2 cellular contexts compared by ENCODE assay signal in genomic region chr10:46523119-46523880, GRCh38.
TF ChIP-seq lines count a peak whose summit lies in the region.

No MANE protein-coding gene starts in this region.

TF ChIP-seq in HCT116, 20 proteins besides CTCF, POLR2A, EP300 and RAD21 (continued from another document):
- TF ChIP-seq ZBTB33 (IDR thresholded peaks at IDR 0.05; ENCODE audit: extremely low read depth, insufficient replicate concordance, low read length), result no peak
- TF ChIP-seq ZFX (IDR thresholded peaks at IDR 0.05), result peak; percentile 89
- TF ChIP-seq JUND (IDR thresholded peaks at IDR 0.05), result no peak
- no peak for TF ChIP-seq MAX (IDR thresholded peaks at IDR 0.05)
- no peak for TF ChIP-seq TCF7L2 (IDR thresholded peaks at IDR 0.05; ENCODE audit: borderline replicate concordance, extremely low read depth, insufficient read depth, insufficient read length)
- TF ChIP-seq CBX3 (IDR thresholded peaks at IDR 0.05; ENCODE audit: low read depth), result no peak
- peak; percentile 35; the same call in 1 of the 2 replicates for TF ChIP-seq POLR2AphosphoS5 (IDR thresholded peaks at IDR 0.05; ENCODE audit: low read depth, low read length)
- TF ChIP-seq ELF1 (IDR thresholded peaks at IDR 0.05; ENCODE audit: borderline replicate concordance, low read depth), result no peak

TF ChIP-seq in SK-N-SH treated with all-trans-retinoic acid at 6 μM for 48 hours, 23 proteins besides CTCF, POLR2A, EP300 and RAD21 (continued from another document):
- TF ChIP-seq TSHZ2 (CRISPR knock-in tag; IDR thresholded peaks at IDR 0.05) (no peak), ZNF70 (CRISPR knock-in tag; IDR thresholded peaks at IDR 0.05) (no peak), ISL1 (CRISPR knock-in tag; IDR thresholded peaks at IDR 0.05) (no peak), OSR1 (CRISPR knock-in tag; IDR thresholded peaks at IDR 0.05) (no peak), RARB (CRISPR knock-in tag; IDR thresholded peaks at IDR 0.05) (no peak), ZNF8 (CRISPR knock-in tag; IDR thresholded peaks at IDR 0.05) (no peak), BACH2 (CRISPR knock-in tag; IDR thresholded peaks at IDR 0.05; ENCODE audit: borderline replicate concordance) (no peak), PPARA (CRISPR knock-in tag; IDR thresholded peaks at IDR 0.05; ENCODE audit: borderline replicate concordance) (no peak), CREB5 (CRISPR knock-in tag; IDR thresholded peaks at IDR 0.05; ENCODE audit: low read depth) (no peak), PATZ1 (CRISPR knock-in tag; IDR thresholded peaks at IDR 0.05; ENCODE audit: borderline replicate concordance) (no peak)
